ENCODE assay signal across 8 cellular contexts in genomic region chr15:90560229-90560771, GRCh38. TPM values are rescaled to one million over a fixed set of nuclear protein-coding genes. Genes with fewer than 3 reads are reported as not detected.
DNase-seq lines count a peak whose midpoint lies in the region; ATAC-seq and TF ChIP-seq lines count a peak whose summit lies in the region.

No MANE protein-coding gene starts in this region.

- H3K4me3 Mint-ChIP-seq in CD8-positive, alpha-beta T cell, result no peak overlapping the region
- H3K4me3 Mint-ChIP-seq in activated CD8-positive, alpha-beta T cell treated with anti-CD3 and anti-CD28 coated beads, Interleukin-2, amount 10 ng/mL, durations not matched to agents 7 days and 5 days, result no peak overlapping the region

- TF ChIP-seq CTCF in CD8-positive, alpha-beta T cell (IDR thresholded peaks at IDR 0.05), result no peak
- no peak for TF ChIP-seq CTCF in retinal pigment epithelial cell (conservative IDR thresholded peaks at IDR 0.05; ENCODE audit: low read depth, low read length)

- H3K27ac ChIP-seq in CD8-positive, alpha-beta T cell (ENCODE audit: low read depth, low read length), result no peak overlapping the region

- H3K27ac Mint-ChIP-seq in CD8-positive, alpha-beta T cell, result peak overlapping the region; percentile 94
- H3K27ac Mint-ChIP-seq in activated CD8-positive, alpha-beta T cell treated with anti-CD3 and anti-CD28 coated beads, Interleukin-2, amount 10 ng/mL, durations not matched to agents 7 days and 5 days, result peak overlapping the region; percentile 77

- H3K9me3 ChIP-seq in CD8-positive, alpha-beta T cell (ENCODE audit: low read length), result no peaks in the 10 kb centered on the region

- peaks cover 81% of the 10 kb centered on the region for H3K4me1 ChIP-seq in CD8-positive, alpha-beta T cell (ENCODE audit: insufficient read depth, low read length)

- intact Hi-C loops in CD8-positive, alpha-beta T cell (cut with DNase I, micrococcal nuclease), result loop anchor here in 1 of 2 experiments (2.0 kb wide), 1 partner anchor 15 kb away; no protein-coding TSS in a partner anchor
- intact Hi-C loops in Right ventricle myocardium superior (cut with DNase I), result no loop called here

- H3K4me1 Mint-ChIP-seq in CD8-positive, alpha-beta T cell (ENCODE audit: low read depth), result peaks cover 81% of the 10 kb centered on the region
- peaks cover 86% of the 10 kb centered on the region for H3K4me1 Mint-ChIP-seq in activated CD8-positive, alpha-beta T cell treated with anti-CD3 and anti-CD28 coated beads, Interleukin-2, amount 10 ng/mL, durations not matched to agents 7 days and 5 days (ENCODE audit: low read depth)

- H3K4me3 ChIP-seq in CD8-positive, alpha-beta T cell (ENCODE audit: low read depth, low read length), result no peak overlapping the region
- no peak overlapping the region for H3K4me3 ChIP-seq in retinal pigment epithelial cell (ENCODE audit: low read length)

- no peaks in the 10 kb centered on the region for H3K36me3 ChIP-seq in CD8-positive, alpha-beta T cell (ENCODE audit: insufficient read depth, low read length)

- H3K36me3 Mint-ChIP-seq in CD8-positive, alpha-beta T cell, result peaks cover 14% of the 10 kb centered on the region
- peaks cover 54% of the 10 kb centered on the region for H3K36me3 Mint-ChIP-seq in activated CD8-positive, alpha-beta T cell treated with anti-CD3 and anti-CD28 coated beads, Interleukin-2, amount 10 ng/mL, durations not matched to agents 7 days and 5 days (ENCODE audit: low read depth)

- DNase-seq in CD8-positive, alpha-beta T cell, result no peak
- no peak for DNase-seq in activated CD8-positive, alpha-beta T cell treated with anti-CD3 and anti-CD28 coated beads, Interleukin-2, amount 10 ng/mL, durations not matched to agents 7 days and 5 days
- DNase-seq in Right ventricle myocardium superior (peak; percentile 71), retinal pigment epithelial cell (ENCODE audit: low read depth) (peak; percentile 11), DMS 273 (lab: John Stamatoyannopoulos, UW; ENCODE audit: unreplicated experiment) (no peak), DMS79 treated with DMSO at 0.1 percent for 48 hours (lab: John Stamatoyannopoulos, UW) (no peak), T-helper 9 cell (no peak)
- no peak for DNase-seq in activated CD4-positive, CD25-positive, alpha-beta regulatory T cell treated with anti-CD3 and anti-CD28 coated beads, Interleukin-2, amount 50 U/mL, for 72 hours

- H3K27me3 Mint-ChIP-seq in CD8-positive, alpha-beta T cell (ENCODE audit: low read depth), result no peaks in the 10 kb centered on the region
- no peaks in the 10 kb centered on the region for H3K27me3 Mint-ChIP-seq in activated CD8-positive, alpha-beta T cell treated with anti-CD3 and anti-CD28 coated beads, Interleukin-2, amount 10 ng/mL, durations not matched to agents 7 days and 5 days (ENCODE audit: low read depth)

- ATAC-seq in CD8-positive, alpha-beta T cell, result no peak
- no peak for ATAC-seq in activated CD8-positive, alpha-beta T cell treated with anti-CD3 and anti-CD28 coated beads, Interleukin-2, amount 10 ng/mL, durations not matched to agents 7 days and 5 days
- peak; percentile 59 for ATAC-seq in Right ventricle myocardium superior (ENCODE audit: poor library complexity)

- H3K27me3 ChIP-seq in CD8-positive, alpha-beta T cell (ENCODE audit: insufficient read depth, low read length), result no peaks in the 10 kb centered on the region

- CTCF ChIA-PET in CD8-positive, alpha-beta T cell (lab: Charles Lee), result interaction anchor here (1.2 to 2.7 kb wide), 5 partner anchors 15 to 240 kb away, joined by 4 to 9 read pairs (median 6); partner anchors contain the start of gene CRTC3
- CTCF ChIA-PET in activated CD8-positive, alpha-beta T cell treated with anti-CD3 and anti-CD28 coated beads, Interleukin-2, amount 10 ng/mL, durations not matched to agents 7 days and 5 days (lab: Charles Lee), result interaction anchor here (1.1 to 2.8 kb wide), 10 partner anchors 9 to 371 kb away, joined by 3 to 19 read pairs (median 8); no protein-coding TSS in a partner anchor

- POLR2A ChIA-PET in CD8-positive, alpha-beta T cell (lab: Charles Lee), result interaction anchor here (0.9 to 2.7 kb wide), 3 partner anchors 20 to 43 kb away, joined by 3 to 12 read pairs (median 5); partner anchors contain the start of gene CRTC3
- POLR2A ChIA-PET in activated CD8-positive, alpha-beta T cell treated with anti-CD3 and anti-CD28 coated beads, Interleukin-2, amount 10 ng/mL, durations not matched to agents 7 days and 5 days (lab: Charles Lee), result interaction anchor here (1.1 to 1.3 kb wide), 2 partner anchors 49 to 173 kb away, joined by 3 read pairs; partner anchors contain the start of gene IQGAP1

- H3K9me3 Mint-ChIP-seq in CD8-positive, alpha-beta T cell, result no peaks in the 10 kb centered on the region
- H3K9me3 Mint-ChIP-seq in activated CD8-positive, alpha-beta T cell treated with anti-CD3 and anti-CD28 coated beads, Interleukin-2, amount 10 ng/mL, durations not matched to agents 7 days and 5 days (ENCODE audit: insufficient read depth), result no peaks in the 10 kb centered on the region

RNA-seq across cellular contexts. Expression of gene CRTC3, which starts 30.6 kb away (rescaled TPM):
- total RNA-seq in CD8-positive, alpha-beta T cell, result 10 to 100 TPM; 74.0 to 77.9 TPM
- 10 to 100 TPM; 64.9 to 66.6 TPM for total RNA-seq in activated CD8-positive, alpha-beta T cell treated with anti-CD3 and anti-CD28 coated beads, Interleukin-2, amount 10 ng/mL, durations not matched to agents 7 days and 5 days
- total RNA-seq in Right ventricle myocardium superior, result 27.2 TPM

Comparison
In these comparisons a context has a peak if more than half of its experiments do, and no peak if none do; other contexts are left out.
1. DNase-seq: peak in Right ventricle myocardium superior (single experiment) and retinal pigment epithelial cell (single experiment); none in CD8-positive, alpha-beta T cell (0 of 7), activated CD8-positive, alpha-beta T cell treated with anti-CD3 and anti-CD28 coated beads, Interleukin-2, amount 10 ng/mL, durations not matched to agents 7 days and 5 days (single experiment), DMS 273 (single experiment), DMS79 treated with DMSO at 0.1 percent for 48 hours (single experiment), T-helper 9 cell (single experiment) and activated CD4-positive, CD25-positive, alpha-beta regulatory T cell treated with anti-CD3 and anti-CD28 coated beads, Interleukin-2, amount 50 U/mL, for 72 hours (single experiment).